In the genomic region with DNA sequence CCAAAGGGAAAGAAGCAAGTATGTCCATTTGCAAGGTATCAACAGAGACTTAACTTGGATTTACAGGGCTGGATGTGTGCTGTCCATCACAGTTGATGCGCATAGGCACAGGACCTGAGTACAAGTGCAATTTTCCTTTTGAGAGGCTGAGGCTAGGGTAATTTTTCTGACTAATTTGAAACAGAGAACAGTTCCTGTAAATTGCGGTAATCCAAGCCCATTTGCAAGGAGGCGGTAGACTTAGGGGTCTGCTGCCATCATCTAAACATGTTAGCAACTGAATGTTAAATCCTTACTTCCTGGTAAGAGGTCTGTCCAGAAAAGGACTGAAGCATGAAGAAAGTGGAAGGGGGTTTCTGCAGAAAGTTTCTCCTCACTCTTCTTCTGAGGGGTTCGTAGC, we compare ENCODE assay signal across 1 cellular context.
TF ChIP-seq lines count a peak whose summit lies in the region.

No MANE protein-coding gene starts in this region.

TF ChIP-seq in GM12878, 131 proteins besides CTCF, POLR2A, EP300 and RAD21:
- TF ChIP-seq, protein P1, sequence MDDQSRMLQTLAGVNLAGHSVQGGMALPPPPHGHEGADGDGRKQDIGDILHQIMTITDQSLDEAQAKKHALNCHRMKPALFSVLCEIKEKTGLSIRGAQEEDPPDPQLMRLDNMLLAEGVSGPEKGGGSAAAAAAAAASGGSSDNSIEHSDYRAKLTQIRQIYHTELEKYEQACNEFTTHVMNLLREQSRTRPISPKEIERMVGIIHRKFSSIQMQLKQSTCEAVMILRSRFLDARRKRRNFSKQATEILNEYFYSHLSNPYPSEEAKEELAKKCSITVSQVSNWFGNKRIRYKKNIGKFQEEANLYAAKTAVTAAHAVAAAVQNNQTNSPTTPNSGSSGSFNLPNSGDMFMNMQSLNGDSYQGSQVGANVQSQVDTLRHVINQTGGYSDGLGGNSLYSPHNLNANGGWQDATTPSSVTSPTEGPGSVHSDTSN (IDR thresholded peaks at IDR 0.05; ENCODE audit: insufficient replicate concordance, low read depth, low read length) = peak; percentile 57
- TF ChIP-seq, protein P2, sequence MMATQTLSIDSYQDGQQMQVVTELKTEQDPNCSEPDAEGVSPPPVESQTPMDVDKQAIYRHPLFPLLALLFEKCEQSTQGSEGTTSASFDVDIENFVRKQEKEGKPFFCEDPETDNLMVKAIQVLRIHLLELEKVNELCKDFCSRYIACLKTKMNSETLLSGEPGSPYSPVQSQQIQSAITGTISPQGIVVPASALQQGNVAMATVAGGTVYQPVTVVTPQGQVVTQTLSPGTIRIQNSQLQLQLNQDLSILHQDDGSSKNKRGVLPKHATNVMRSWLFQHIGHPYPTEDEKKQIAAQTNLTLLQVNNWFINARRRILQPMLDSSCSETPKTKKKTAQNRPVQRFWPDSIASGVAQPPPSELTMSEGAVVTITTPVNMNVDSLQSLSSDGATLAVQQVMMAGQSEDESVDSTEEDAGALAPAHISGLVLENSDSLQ (IDR thresholded peaks at IDR 0.05) = peak; percentile 80
- no peak for TF ChIP-seq SIN3A (IDR thresholded peaks at IDR 0.05; ENCODE audit: low read depth, low read length)
- peak in 1 of 2 experiments; percentile 59; a peak in 1 of 4 replicates for TF ChIP-seq ETV6 (conservative IDR thresholded peaks at IDR 0.05 in 1 of 2, IDR thresholded peaks at IDR 0.05 in 1 of 2; ENCODE audit: borderline replicate concordance in 1 of 2, low read depth in 1 of 2)
- no peak for TF ChIP-seq ZNF207 (IDR thresholded peaks at IDR 0.05; ENCODE audit: borderline replicate concordance)
- TF ChIP-seq EED (IDR thresholded peaks at IDR 0.05; ENCODE audit: low read depth) = peak; percentile 71
- peak; percentile 44; the same call in 1 of the 2 replicates for TF ChIP-seq DPF2 (IDR thresholded peaks at IDR 0.05)
- TF ChIP-seq JUNB (IDR thresholded peaks at IDR 0.05) = peak; percentile 71
- TF ChIP-seq RUNX3 (IDR thresholded peaks at IDR 0.05; ENCODE audit: low read length) = peak; percentile 95
- TF ChIP-seq IRF4 (IDR thresholded peaks at IDR 0.05; ENCODE audit: low read depth, low read length) = peak; percentile 59; the same call in 1 of the 2 replicates
- TF ChIP-seq, protein P3, sequence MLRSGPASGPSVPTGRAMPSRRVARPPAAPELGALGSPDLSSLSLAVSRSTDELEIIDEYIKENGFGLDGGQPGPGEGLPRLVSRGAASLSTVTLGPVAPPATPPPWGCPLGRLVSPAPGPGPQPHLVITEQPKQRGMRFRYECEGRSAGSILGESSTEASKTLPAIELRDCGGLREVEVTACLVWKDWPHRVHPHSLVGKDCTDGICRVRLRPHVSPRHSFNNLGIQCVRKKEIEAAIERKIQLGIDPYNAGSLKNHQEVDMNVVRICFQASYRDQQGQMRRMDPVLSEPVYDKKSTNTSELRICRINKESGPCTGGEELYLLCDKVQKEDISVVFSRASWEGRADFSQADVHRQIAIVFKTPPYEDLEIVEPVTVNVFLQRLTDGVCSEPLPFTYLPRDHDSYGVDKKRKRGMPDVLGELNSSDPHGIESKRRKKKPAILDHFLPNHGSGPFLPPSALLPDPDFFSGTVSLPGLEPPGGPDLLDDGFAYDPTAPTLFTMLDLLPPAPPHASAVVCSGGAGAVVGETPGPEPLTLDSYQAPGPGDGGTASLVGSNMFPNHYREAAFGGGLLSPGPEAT (IDR thresholded peaks at IDR 0.05; ENCODE audit: low read depth) = peak; percentile 21; the same call in 1 of the 2 replicates
- TF ChIP-seq CREM (IDR thresholded peaks at IDR 0.05; ENCODE audit: low read depth) = peak; percentile 40; the same call in 1 of the 2 replicates
- peak; percentile 37; the same call in 1 of the 2 replicates for TF ChIP-seq PAX5 (IDR thresholded peaks at IDR 0.05; ENCODE audit: borderline replicate concordance, low read depth, low read length)
- peak; percentile 78; the same call in 1 of the 2 replicates for TF ChIP-seq NFIC (IDR thresholded peaks at IDR 0.05; ENCODE audit: low read depth, low read length)
- no peak for TF ChIP-seq SUPT20H (IDR thresholded peaks at IDR 0.05; ENCODE audit: borderline replicate concordance, control insufficient read depth, low read depth, low read length)
- TF ChIP-seq IKZF2 (IDR thresholded peaks at IDR 0.05) = peak; percentile 17 to 48; a peak in 1 of 4 replicates
- TF ChIP-seq, protein P4, sequence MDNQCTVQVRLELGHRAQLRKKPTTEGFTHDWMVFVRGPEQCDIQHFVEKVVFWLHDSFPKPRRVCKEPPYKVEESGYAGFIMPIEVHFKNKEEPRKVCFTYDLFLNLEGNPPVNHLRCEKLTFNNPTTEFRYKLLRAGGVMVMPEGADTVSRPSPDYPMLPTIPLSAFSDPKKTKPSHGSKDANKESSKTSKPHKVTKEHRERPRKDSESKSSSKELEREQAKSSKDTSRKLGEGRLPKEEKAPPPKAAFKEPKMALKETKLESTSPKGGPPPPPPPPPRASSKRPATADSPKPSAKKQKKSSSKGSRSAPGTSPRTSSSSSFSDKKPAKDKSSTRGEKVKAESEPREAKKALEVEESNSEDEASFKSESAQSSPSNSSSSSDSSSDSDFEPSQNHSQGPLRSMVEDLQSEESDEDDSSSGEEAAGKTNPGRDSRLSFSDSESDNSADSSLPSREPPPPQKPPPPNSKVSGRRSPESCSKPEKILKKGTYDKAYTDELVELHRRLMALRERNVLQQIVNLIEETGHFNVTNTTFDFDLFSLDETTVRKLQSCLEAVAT (IDR thresholded peaks at IDR 0.05) = no peak
- no peak for TF ChIP-seq SREBF1 (IDR thresholded peaks at IDR 0.05; ENCODE audit: low read length)
- no peak for TF ChIP-seq SREBF2 (IDR thresholded peaks at IDR 0.05; ENCODE audit: low read length)
- peak; percentile 80 for TF ChIP-seq SPI1 (IDR thresholded peaks at IDR 0.05; ENCODE audit: borderline replicate concordance, insufficient read depth, low read depth, low read length)
- peak; percentile 43; the same call in 1 of the 2 replicates for TF ChIP-seq CBFB (IDR thresholded peaks at IDR 0.05; ENCODE audit: low read depth)
- TF ChIP-seq FOXK2 (IDR thresholded peaks at IDR 0.05) = no peak
- 0 out of 4 replicates have a peak, but pooled peaks of 1 of the 2 experiments have one; percentile 34 for TF ChIP-seq SRF (IDR thresholded peaks at IDR 0.05; ENCODE audit: low read depth in 2 of 2, low read length in 2 of 2)
- 0 out of 2 replicates have a peak, but pooled peaks have one; percentile 24 for TF ChIP-seq FOXM1 (IDR thresholded peaks at IDR 0.05; ENCODE audit: low read depth, low read length)
- no peak for TF ChIP-seq CHD2 (IDR thresholded peaks at IDR 0.05; ENCODE audit: borderline replicate concordance, low read depth, low read length)
- TF ChIP-seq, protein P5, sequence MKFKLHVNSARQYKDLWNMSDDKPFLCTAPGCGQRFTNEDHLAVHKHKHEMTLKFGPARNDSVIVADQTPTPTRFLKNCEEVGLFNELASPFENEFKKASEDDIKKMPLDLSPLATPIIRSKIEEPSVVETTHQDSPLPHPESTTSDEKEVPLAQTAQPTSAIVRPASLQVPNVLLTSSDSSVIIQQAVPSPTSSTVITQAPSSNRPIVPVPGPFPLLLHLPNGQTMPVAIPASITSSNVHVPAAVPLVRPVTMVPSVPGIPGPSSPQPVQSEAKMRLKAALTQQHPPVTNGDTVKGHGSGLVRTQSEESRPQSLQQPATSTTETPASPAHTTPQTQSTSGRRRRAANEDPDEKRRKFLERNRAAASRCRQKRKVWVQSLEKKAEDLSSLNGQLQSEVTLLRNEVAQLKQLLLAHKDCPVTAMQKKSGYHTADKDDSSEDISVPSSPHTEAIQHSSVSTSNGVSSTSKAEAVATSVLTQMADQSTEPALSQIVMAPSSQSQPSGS (IDR thresholded peaks at IDR 0.05; ENCODE audit: low read length) = peak; percentile 58
- no peak for TF ChIP-seq EGR1 (IDR thresholded peaks at IDR 0.05; ENCODE audit: borderline replicate concordance in 1 of 2, low read depth in 2 of 2, low read length in 2 of 2)
- no peak for TF ChIP-seq ZNF384 (IDR thresholded peaks at IDR 0.05; ENCODE audit: borderline replicate concordance, low read depth, low read length)
- TF ChIP-seq LARP7 (IDR thresholded peaks at IDR 0.05) = no peak
- peak; percentile 69 for TF ChIP-seq BCL11A (IDR thresholded peaks at IDR 0.05; ENCODE audit: low read depth, low read length)
- no peak for TF ChIP-seq WRNIP1 (IDR thresholded peaks at IDR 0.05; ENCODE audit: borderline replicate concordance, low read depth, low read length)
- TF ChIP-seq, protein P6, sequence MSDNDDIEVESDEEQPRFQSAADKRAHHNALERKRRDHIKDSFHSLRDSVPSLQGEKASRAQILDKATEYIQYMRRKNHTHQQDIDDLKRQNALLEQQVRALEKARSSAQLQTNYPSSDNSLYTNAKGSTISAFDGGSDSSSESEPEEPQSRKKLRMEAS (IDR thresholded peaks at IDR 0.05; ENCODE audit: low read depth, low read length) = no peak
- peak; percentile 28; the same call in 1 of the 2 replicates for TF ChIP-seq IKZF1 (conservative IDR thresholded peaks at IDR 0.05)
TF ChIP-seq in GM12878: peak in this region for 20.
